Comparison of ENCODE assay signal across 8 cellular contexts in genomic region chr12:96237035-96237434, GRCh38. TPM values are rescaled to one million over a fixed set of nuclear protein-coding genes. Genes with fewer than 3 reads are reported as not detected.
DNase-seq lines count a peak whose midpoint lies in the region; ATAC-seq and TF ChIP-seq lines count a peak whose summit lies in the region.

No MANE protein-coding gene starts in this region.

- H3K4me3 ChIP-seq in CD8-positive, alpha-beta T cell (ENCODE audit: low read depth, low read length), result no peak overlapping the region
- H3K4me3 ChIP-seq in SJSA1, result no peak overlapping the region
- no peak overlapping the region for H3K4me3 ChIP-seq in sigmoid colon

- no peak for TF ChIP-seq CTCF in CD8-positive, alpha-beta T cell (IDR thresholded peaks at IDR 0.05)
- no peak for TF ChIP-seq CTCF in sigmoid colon (IDR thresholded peaks at IDR 0.05)

- no peaks in the 10 kb centered on the region for H3K27me3 ChIP-seq in CD8-positive, alpha-beta T cell (ENCODE audit: insufficient read depth, low read length)
- H3K27me3 ChIP-seq in SJSA1 (replicated peaks), result no peaks in the 10 kb centered on the region
- no peaks in the 10 kb centered on the region for H3K27me3 ChIP-seq in sigmoid colon

- H3K27me3 Mint-ChIP-seq in CD8-positive, alpha-beta T cell (ENCODE audit: low read depth), result no peaks in the 10 kb centered on the region

- no peaks in the 10 kb centered on the region for H3K36me3 ChIP-seq in CD8-positive, alpha-beta T cell (ENCODE audit: insufficient read depth, low read length)
- H3K36me3 ChIP-seq in SJSA1 (peaks cover 44% of the 10 kb centered on the region), sigmoid colon (no peaks in the 10 kb centered on the region)

- CTCF ChIA-PET in CD8-positive, alpha-beta T cell (lab: Charles Lee), result interaction anchor here (2.5 kb wide), 1 partner anchor 22 kb away, joined by 12 read pairs; no protein-coding TSS in a partner anchor

- intact Hi-C loops in CD8-positive, alpha-beta T cell (cut with DNase I, micrococcal nuclease), result no loop called here
- intact Hi-C loops in sigmoid colon (cut with DNase I), result loop anchor here (10.0 kb wide), 1 partner anchor 1022 kb away; the partner anchor contains the start of genes FGD6 and VEZT

- POLR2A ChIA-PET in CD8-positive, alpha-beta T cell (lab: Charles Lee), result interaction anchor here (0.7 kb wide), 1 partner anchor 763 kb away, joined by 3 read pairs; no protein-coding TSS in a partner anchor

- 78 to 86% methylated on average over 7 of the region's 7 CpGs for WGBS in sigmoid colon, 2 donors

- peak overlapping the region; percentile 64 for H3K27ac Mint-ChIP-seq in CD8-positive, alpha-beta T cell

- TF ChIP-seq EP300 in sigmoid colon (IDR thresholded peaks at IDR 0.05), result no peak

- no peak for DNase-seq in CD8-positive, alpha-beta T cell
- DNase-seq in SJSA1 (ENCODE audit: low read depth in 1 of 2, low spot score in 2 of 2), result no peak
- peak; percentile 86 for DNase-seq in fibroblast of gingiva (ENCODE audit: low read depth)
- no peak for DNase-seq in sigmoid colon
- DNase-seq in epidermal melanocyte (ENCODE audit: insufficient read length, low spot score), result no peak
- DNase-seq in LoVo (ENCODE audit: low spot score), result no peak
- DNase-seq in OCI-M2 (lab: John Stamatoyannopoulos, UW; ENCODE audit: unreplicated experiment), result no peak

- peaks cover 43% of the 10 kb centered on the region for H3K4me1 ChIP-seq in CD8-positive, alpha-beta T cell (ENCODE audit: insufficient read depth, low read length)
- peaks cover 25% of the 10 kb centered on the region for H3K4me1 ChIP-seq in SJSA1 (replicated peaks)
- H3K4me1 ChIP-seq in sigmoid colon, result peaks cover 0 to 99% (median 97%) of the 10 kb centered on the region in 4 donors

- peaks cover 61% of the 10 kb centered on the region for H3K4me1 Mint-ChIP-seq in CD8-positive, alpha-beta T cell (ENCODE audit: low read depth)

- TF ChIP-seq POLR2A in sigmoid colon (IDR thresholded peaks at IDR 0.05), result no peak

- H3K27ac ChIP-seq in CD8-positive, alpha-beta T cell (ENCODE audit: low read depth, low read length), result no peak overlapping the region
- H3K27ac ChIP-seq in SJSA1 (peak overlapping the region; percentile 24), sigmoid colon (peak overlapping the region; percentile 92 to 97 (median 95))

- no peaks in the 10 kb centered on the region for H3K9me3 Mint-ChIP-seq in CD8-positive, alpha-beta T cell

- no peaks in the 10 kb centered on the region for H3K9me3 ChIP-seq in CD8-positive, alpha-beta T cell (ENCODE audit: low read length)
- H3K9me3 ChIP-seq in SJSA1 (replicated peaks), result no peaks in the 10 kb centered on the region
- no peaks in the 10 kb centered on the region for H3K9me3 ChIP-seq in sigmoid colon

- H3K36me3 Mint-ChIP-seq in CD8-positive, alpha-beta T cell, result peaks cover 19% of the 10 kb centered on the region

- ATAC-seq in CD8-positive, alpha-beta T cell, result no peak
- no peak for ATAC-seq in HG03095 (IDR thresholded peaks at IDR 0.05; ENCODE audit: unreplicated experiment)

- no peak overlapping the region for H3K4me3 Mint-ChIP-seq in CD8-positive, alpha-beta T cell

RNA-seq across cellular contexts. Expression of gene ELK3, which starts 42.9 kb away (rescaled TPM):
- 10 to 100 TPM; 11.2 to 11.6 TPM for total RNA-seq in CD8-positive, alpha-beta T cell
- total RNA-seq in SJSA1 (2014; rRNA removed; shearing (Covaris generic)), result 19.0 and 20.6 TPM in 2 replicates
- total RNA-seq in sigmoid colon, result 10 to 100 TPM; 15.7 to 23.8 (median 18.4) TPM
- polyA plus RNA-seq in sigmoid colon, result 10 to 100 TPM in 1 of 3 donors, 1 to 10 TPM in 2; 2.3 to 12.0 (median 9.0) TPM
